In the genomic region with DNA sequence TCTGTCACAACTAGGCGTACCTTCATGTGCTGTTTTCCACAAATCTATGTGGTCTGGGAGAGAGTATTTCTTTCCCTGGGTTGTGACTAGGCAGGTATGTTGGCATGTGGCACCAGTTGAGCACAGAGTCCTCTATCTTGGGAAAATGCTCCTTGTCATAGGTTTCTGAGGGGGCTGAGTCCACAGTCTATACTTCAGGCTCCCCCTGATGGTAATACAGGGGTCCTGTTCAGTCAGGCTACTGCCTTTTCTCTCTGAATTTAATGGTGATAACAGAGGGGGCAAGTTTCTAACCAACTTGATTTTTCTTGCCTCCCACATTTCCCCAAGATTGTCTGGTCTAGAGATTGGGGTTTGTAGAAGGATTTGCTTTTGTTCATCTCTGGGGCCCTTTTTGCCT, we compare ENCODE assay signal across 15 cellular contexts. TPM values are rescaled to one million over a fixed set of nuclear protein-coding genes. Genes with fewer than 3 reads are reported as not detected.
DNase-seq lines count a peak whose midpoint lies in the region; ATAC-seq, FAIRE-seq and TF ChIP-seq lines count a peak whose summit lies in the region.
"Had no signal": no experiment of that assay in that cellular context is flagged by ENCODE, and none has a peak within 500 bp of the region (broad histone marks: within the 10 kb centered on the region; RNA-seq: fewer than 3 reads in every experiment).

No MANE protein-coding gene starts in this region.

- H3K9me3 Mint-ChIP-seq in natural killer cell, result no peaks in the 10 kb centered on the region
- H3K9me3 Mint-ChIP-seq in natural killer cell treated with Interleukin-12 subunit alpha and Interleukin-12 subunit beta and Interleukin-15 and Interleukin-18, amount 100 ng/mL, for 72 hours, result no peaks in the 10 kb centered on the region
- no peaks in the 10 kb centered on the region for H3K9me3 Mint-ChIP-seq in stimulated activated naive B cell treated with anti-CD40 and anti-IgM and Interleukin-4, amounts not matched to agents 10 μg/mL and 1 μg/mL and 100 μg/mL, for 72 hours

- H3K27me3 ChIP-seq in WERI-Rb-1 (ENCODE audit: insufficient read depth, low read depth, severe bottlenecking) (no peaks in the 10 kb centered on the region), keratinocyte (ENCODE audit: control insufficient read depth, extremely low read depth, insufficient read depth, low read length) (no peaks in the 10 kb centered on the region), uterus (no peaks in the 10 kb centered on the region)
- H3K27me3 ChIP-seq: dorsolateral prefrontal cortex, gastrocnemius medialis had no signal

- TF ChIP-seq POLR2A in uterus (IDR thresholded peaks at IDR 0.05), result no peak

- intact Hi-C loops in natural killer cell (cut with micrococcal nuclease), result no loop called here
- intact Hi-C loops in uterus (cut with DNase I; ENCODE audit: low total_unique reads), result no loop called here

- no peak overlapping the region for H3K4me3 Mint-ChIP-seq in natural killer cell
- H3K4me3 Mint-ChIP-seq in natural killer cell treated with Interleukin-12 subunit alpha and Interleukin-12 subunit beta and Interleukin-15 and Interleukin-18, amount 100 ng/mL, for 72 hours, result no peak overlapping the region
- H3K4me3 Mint-ChIP-seq in stimulated activated naive B cell treated with anti-CD40 and anti-IgM and Interleukin-4, amounts not matched to agents 10 μg/mL and 1 μg/mL and 100 μg/mL, for 72 hours, result no peak overlapping the region

- H2AFZ ChIP-seq in keratinocyte (ENCODE audit: control insufficient read depth, low read length), result no peak overlapping the region
- H2AFZ ChIP-seq: parathyroid adenoma had no signal

- peak in 2 of 3 donors; percentile 57 to 59 for ATAC-seq in natural killer cell
- no peak for ATAC-seq in natural killer cell treated with Interleukin-12 subunit alpha and Interleukin-12 subunit beta and Interleukin-15 and Interleukin-18, amount 100 ng/mL, for 72 hours
- ATAC-seq in GM18858 (IDR thresholded peaks at IDR 0.05; ENCODE audit: unreplicated experiment), result no peak
- ATAC-seq in stimulated activated naive B cell treated with anti-CD40 and anti-IgM and Interleukin-4, amounts not matched to agents 10 μg/mL and 1 μg/mL and 100 μg/mL, for 72 hours (replicated peaks), result no peak
- ATAC-seq: gastrocnemius medialis, left lobe of liver had no signal

- H4K20me1 ChIP-seq in keratinocyte (ENCODE audit: control insufficient read depth, extremely low read depth, insufficient read depth, low read length), result peaks cover 3% of the 10 kb centered on the region

- peaks cover 24 to 44% of the 10 kb centered on the region in 2 donors for H3K4me1 Mint-ChIP-seq in natural killer cell
- peaks cover 16 to 18% of the 10 kb centered on the region in 2 donors for H3K4me1 Mint-ChIP-seq in natural killer cell treated with Interleukin-12 subunit alpha and Interleukin-12 subunit beta and Interleukin-15 and Interleukin-18, amount 100 ng/mL, for 72 hours (ENCODE audit: low read depth in 2 of 2)
- H3K4me1 Mint-ChIP-seq in stimulated activated naive B cell treated with anti-CD40 and anti-IgM and Interleukin-4, amounts not matched to agents 10 μg/mL and 1 μg/mL and 100 μg/mL, for 72 hours, result no peaks in the 10 kb centered on the region

- peak overlapping the region in 1 of 2 donors; percentile 14 for H3K27ac Mint-ChIP-seq in natural killer cell
- H3K27ac Mint-ChIP-seq in natural killer cell treated with Interleukin-12 subunit alpha and Interleukin-12 subunit beta and Interleukin-15 and Interleukin-18, amount 100 ng/mL, for 72 hours, result peak overlapping the region in 1 of 2 donors; percentile 43
- no peak overlapping the region for H3K27ac Mint-ChIP-seq in stimulated activated naive B cell treated with anti-CD40 and anti-IgM and Interleukin-4, amounts not matched to agents 10 μg/mL and 1 μg/mL and 100 μg/mL, for 72 hours

- H3K9ac ChIP-seq in keratinocyte (ENCODE audit: control insufficient read depth, extremely low read depth, insufficient read depth, low read length), result no peak overlapping the region
- H3K9ac ChIP-seq: parathyroid adenoma had no signal

- no peak for DNase-seq in natural killer cell
- no peak for DNase-seq in natural killer cell treated with Interleukin-12 subunit alpha and Interleukin-12 subunit beta and Interleukin-15 and Interleukin-18, amount 100 ng/mL, for 72 hours (ENCODE audit: low spot score)
- DNase-seq in WERI-Rb-1, result no peak
- DNase-seq in keratinocyte (ENCODE audit: low read depth, low spot score), result no peak
- DNase-seq in uterus, result no peak
- DNase-seq in MV-4-11 (lab: John Stamatoyannopoulos, UW), result no peak
- no peak for DNase-seq in stimulated activated naive B cell treated with anti-CD40 and anti-IgM and Interleukin-4, amounts not matched to agents 10 μg/mL and 1 μg/mL and 100 μg/mL, for 72 hours
- DNase-seq: activated CD8-positive, alpha-beta memory T cell treated with anti-CD3 and anti-CD28 coated beads, Interleukin-2, amount 50 U/mL, for 4 hours; dorsolateral prefrontal cortex; gastrocnemius medialis; NCI-H526 treated with DMSO at 0.1 percent for 48 hours; SIG-M5 had no signal

- peaks cover 31% of the 10 kb centered on the region for H3K79me2 ChIP-seq in keratinocyte (ENCODE audit: control insufficient read depth, insufficient read depth, low read length)
- H3K79me2 ChIP-seq: parathyroid adenoma had no signal

- no peak overlapping the region for H3K4me2 ChIP-seq in keratinocyte (ENCODE audit: control insufficient read depth, extremely low read depth, insufficient read depth, low read depth, low read length)

- H3K9me3 ChIP-seq in WERI-Rb-1 (ENCODE audit: severe bottlenecking) (no peaks in the 10 kb centered on the region), keratinocyte (ENCODE audit: control insufficient read depth, low read depth, low read length) (no peaks in the 10 kb centered on the region), uterus (no peaks in the 10 kb centered on the region)
- H3K9me3 ChIP-seq: gastrocnemius medialis had no signal

- no peaks in the 10 kb centered on the region for H3K27me3 Mint-ChIP-seq in natural killer cell (ENCODE audit: low read depth in 2 of 2)
- H3K27me3 Mint-ChIP-seq in natural killer cell treated with Interleukin-12 subunit alpha and Interleukin-12 subunit beta and Interleukin-15 and Interleukin-18, amount 100 ng/mL, for 72 hours, result no peaks in the 10 kb centered on the region
- H3K27me3 Mint-ChIP-seq in stimulated activated naive B cell treated with anti-CD40 and anti-IgM and Interleukin-4, amounts not matched to agents 10 μg/mL and 1 μg/mL and 100 μg/mL, for 72 hours, result no peaks in the 10 kb centered on the region

- no peaks in the 10 kb centered on the region for H3K36me3 Mint-ChIP-seq in natural killer cell
- no peaks in the 10 kb centered on the region for H3K36me3 Mint-ChIP-seq in natural killer cell treated with Interleukin-12 subunit alpha and Interleukin-12 subunit beta and Interleukin-15 and Interleukin-18, amount 100 ng/mL, for 72 hours
- no peaks in the 10 kb centered on the region for H3K36me3 Mint-ChIP-seq in stimulated activated naive B cell treated with anti-CD40 and anti-IgM and Interleukin-4, amounts not matched to agents 10 μg/mL and 1 μg/mL and 100 μg/mL, for 72 hours

- H3K36me3 ChIP-seq in WERI-Rb-1 (no peaks in the 10 kb centered on the region), keratinocyte (ENCODE audit: control insufficient read depth in 2 of 2, extremely low read depth in 1 of 2, insufficient read depth in 2 of 2, low read length in 2 of 2) (peaks cover 2 to 8% of the 10 kb centered on the region in 2 experiments), uterus (no peaks in the 10 kb centered on the region)
- H3K36me3 ChIP-seq: gastrocnemius medialis had no signal

- peaks cover 10% of the 10 kb centered on the region for H3K9me1 ChIP-seq in keratinocyte (ENCODE audit: control insufficient read depth, extremely low read depth, insufficient read depth, low read length)

- H3K4me1 ChIP-seq in keratinocyte (ENCODE audit: control insufficient read depth, extremely low read depth, insufficient read depth, low read length), result peaks cover 51% of the 10 kb centered on the region
- H3K4me1 ChIP-seq in uterus, result peaks cover 0 to 14% of the 10 kb centered on the region in 2 donors
- H3K4me1 ChIP-seq: parathyroid adenoma had no signal

- dilution Hi-C loops in keratinocyte (cut with MboI; ENCODE audit: extremely low pct_ligation_motif_present, low sequenced_read_pairs), result no loop called here

- H3K27ac ChIP-seq in WERI-Rb-1 (no peak overlapping the region), keratinocyte (ENCODE audit: control insufficient read depth, insufficient read depth, low read length) (peak overlapping the region; percentile 88), uterus (peak overlapping the region; percentile 82 to 83)
- H3K27ac ChIP-seq: dorsolateral prefrontal cortex, gastrocnemius medialis, parathyroid adenoma had no signal

- no peak for TF ChIP-seq CTCF in natural killer cell (IDR thresholded peaks at IDR 0.05)
- TF ChIP-seq CTCF in WERI-Rb-1 (IDR thresholded peaks at IDR 0.05; ENCODE audit: low read depth, low read length), result peak; percentile 37; the same call in 1 of the 2 replicates
- TF ChIP-seq CTCF in keratinocyte (optimal IDR thresholded peaks at IDR 0.05 in 1 of 3, IDR thresholded peaks at IDR 0.05 in 1 of 3, conservative IDR thresholded peaks at IDR 0.05 in 1 of 3; ENCODE audit: extremely low read depth in 1 of 3, insufficient read depth in 2 of 3, low read length in 3 of 3), result no peak
- no peak for TF ChIP-seq CTCF in uterus (IDR thresholded peaks at IDR 0.05)

- no peak for FAIRE-seq in keratinocyte (lab: Jason Lieb, UNC)

- H3K4me3 ChIP-seq in WERI-Rb-1 (ENCODE audit: low read depth, low read length) (no peak overlapping the region), keratinocyte (ENCODE audit: control insufficient read depth in 2 of 3, extremely low read depth in 1 of 3, insufficient read depth in 2 of 3, low read depth in 1 of 3, low read length in 3 of 3) (no peak overlapping the region), uterus (no peak overlapping the region)
- H3K4me3 ChIP-seq: dorsolateral prefrontal cortex, gastrocnemius medialis had no signal

RNA-seq across cellular contexts. Expression of a gene that starts 35.8 kb away (rescaled TPM):
- total RNA-seq in natural killer cell (10 to 100 TPM in 2 of 3 donors, 1 to 10 TPM in 1; 6.4 to 14.8 (median 10.3) TPM), uterus (10 to 100 TPM in 2 of 4 donors, 1 to 10 TPM in 2; 2.8 to 22.3 (median 11.9) TPM)
- 1 to 10 TPM; 6.5 to 7.3 TPM for total RNA-seq in natural killer cell treated with Interleukin-12 subunit alpha and Interleukin-12 subunit beta and Interleukin-15 and Interleukin-18, amount 100 ng/mL, for 72 hours
- 22.4 to 25.0 TPM (median 23.1 TPM) in 3 replicates for polyA plus RNA-seq in keratinocyte
- polyA plus RNA-seq in keratinocyte (2011; ENCODE audit: low read depth), result 21.7 TPM
- polyA plus RNA-seq in keratinocyte (2011; cell fraction: cytosol; rRNA removed), result 11.0 and 14.0 TPM in 2 replicates
- polyA plus RNA-seq in keratinocyte (2011; cell fraction: nucleus; rRNA removed), result 31.6 and 34.8 TPM in 2 replicates
- 9.3 and 24.1 TPM in 2 replicates for polyA plus RNA-seq in keratinocyte (2012; ENCODE audit: low replicate concordance)
- polyA minus RNA-seq in keratinocyte, result 36.4 to 62.2 TPM (median 39.0 TPM) in 3 replicates
- 8.8 TPM for polyA minus RNA-seq in keratinocyte (2011; cell fraction: cytosol; rRNA and poly(A)+ RNA removed)
- 26.9 and 64.1 TPM in 2 replicates for polyA minus RNA-seq in keratinocyte (2011; cell fraction: nucleus; rRNA and poly(A)+ RNA removed)

Comparison
In these comparisons a context has a peak if more than half of its experiments do, and no peak if none do; other contexts are left out.
1. ATAC-seq: peak in natural killer cell (2 of 3); none in natural killer cell treated with Interleukin-12 subunit alpha and Interleukin-12 subunit beta and Interleukin-15 and Interleukin-18, amount 100 ng/mL, for 72 hours (0 of 2), GM18858 (single experiment) and stimulated activated naive B cell treated with anti-CD40 and anti-IgM and Interleukin-4, amounts not matched to agents 10 μg/mL and 1 μg/mL and 100 μg/mL, for 72 hours (0 of 2).